ENCODE assay signal across 1 cellular context in the genomic region with DNA sequence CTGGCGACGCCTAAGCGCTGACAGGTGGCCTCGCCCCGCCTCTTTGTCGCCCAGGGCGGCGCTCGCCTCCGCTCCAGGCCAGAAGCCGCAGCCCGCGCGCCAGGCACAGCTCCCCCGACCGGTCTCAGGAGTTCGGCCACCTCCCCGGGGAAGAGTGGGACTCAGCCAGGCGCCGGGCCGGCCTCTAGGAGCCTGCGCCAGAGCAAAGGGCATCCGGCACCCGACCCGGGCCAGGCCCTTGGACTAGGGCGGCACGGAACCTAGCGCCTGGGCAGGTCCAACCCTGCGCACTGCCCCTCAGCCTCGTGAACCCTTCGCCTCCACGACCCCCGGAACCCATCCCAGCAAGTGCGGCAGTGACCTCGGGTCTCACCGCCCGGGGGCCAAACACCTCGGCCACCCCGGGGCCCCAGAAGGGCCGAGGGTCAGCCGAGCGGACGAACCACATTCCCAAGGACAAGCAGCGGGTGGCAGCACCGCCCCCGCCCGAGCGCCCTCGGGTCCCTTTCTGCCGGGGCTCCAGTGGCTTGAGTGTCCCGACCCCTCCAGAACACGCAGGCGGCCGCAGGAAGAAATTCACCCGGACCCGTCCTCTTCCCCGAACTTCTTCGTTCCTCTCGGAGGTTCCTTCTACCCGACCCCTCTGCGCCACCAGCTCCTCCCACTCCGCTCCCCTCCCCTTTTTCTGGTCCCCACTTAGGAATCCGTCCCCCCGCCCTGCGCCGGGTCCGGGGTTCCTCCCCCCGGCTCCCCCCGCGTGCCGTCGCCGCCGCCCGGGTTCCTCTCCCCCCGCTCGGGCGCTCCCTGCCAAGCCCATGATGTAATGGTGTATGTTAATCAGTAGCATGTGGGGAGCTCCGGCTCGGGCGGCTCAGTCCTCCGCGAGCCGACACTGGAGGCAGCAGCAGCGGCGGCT.
A peak's percentile ranks its signal among the peaks of the same experiment; 100 is the strongest.
TF ChIP-seq lines count a peak whose summit lies in the region.

No MANE protein-coding gene starts in this region.

TF ChIP-seq in HEK293, 187 proteins besides CTCF, POLR2A, EP300 and RAD21 (continued from another document and continues in another):
- TF ChIP-seq ZBTB26 (tag by site-specific recombination; optimal IDR thresholded peaks at IDR 0.05), result peak; percentile 71
- no peak for TF ChIP-seq ZNF175 (tag by site-specific recombination; IDR thresholded peaks at IDR 0.05)
- TF ChIP-seq KLF9 (tag by site-specific recombination; IDR thresholded peaks at IDR 0.05; ENCODE audit: low read depth), result peak; percentile 51; the same call in 1 of the 2 replicates
- no peak for TF ChIP-seq ZNF596 (tag by site-specific recombination; IDR thresholded peaks at IDR 0.05)
- no peak for TF ChIP-seq ZNF280D (tag by site-specific recombination; IDR thresholded peaks at IDR 0.05)
- TF ChIP-seq TRIM28 (IDR thresholded peaks at IDR 0.05; ENCODE audit: borderline replicate concordance, low read length), result no peak
- TF ChIP-seq TCF7L2 (IDR thresholded peaks at IDR 0.05; ENCODE audit: borderline replicate concordance, low read depth, low read length), result no peak
- TF ChIP-seq ZNF658 (tag by site-specific recombination; IDR thresholded peaks at IDR 0.05), result no peak
- TF ChIP-seq YY1 (tag by site-specific recombination; IDR thresholded peaks at IDR 0.05), result no peak
- TF ChIP-seq, protein P1, sequence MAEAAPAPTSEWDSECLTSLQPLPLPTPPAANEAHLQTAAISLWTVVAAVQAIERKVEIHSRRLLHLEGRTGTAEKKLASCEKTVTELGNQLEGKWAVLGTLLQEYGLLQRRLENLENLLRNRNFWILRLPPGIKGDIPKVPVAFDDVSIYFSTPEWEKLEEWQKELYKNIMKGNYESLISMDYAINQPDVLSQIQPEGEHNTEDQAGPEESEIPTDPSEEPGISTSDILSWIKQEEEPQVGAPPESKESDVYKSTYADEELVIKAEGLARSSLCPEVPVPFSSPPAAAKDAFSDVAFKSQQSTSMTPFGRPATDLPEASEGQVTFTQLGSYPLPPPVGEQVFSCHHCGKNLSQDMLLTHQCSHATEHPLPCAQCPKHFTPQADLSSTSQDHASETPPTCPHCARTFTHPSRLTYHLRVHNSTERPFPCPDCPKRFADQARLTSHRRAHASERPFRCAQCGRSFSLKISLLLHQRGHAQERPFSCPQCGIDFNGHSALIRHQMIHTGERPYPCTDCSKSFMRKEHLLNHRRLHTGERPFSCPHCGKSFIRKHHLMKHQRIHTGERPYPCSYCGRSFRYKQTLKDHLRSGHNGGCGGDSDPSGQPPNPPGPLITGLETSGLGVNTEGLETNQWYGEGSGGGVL (tag by site-specific recombination; IDR thresholded peaks at IDR 0.05), result peak; percentile 100
- TF ChIP-seq ZNF138 (tag by site-specific recombination; IDR thresholded peaks at IDR 0.05; ENCODE audit: borderline replicate concordance), result no peak
- TF ChIP-seq PRDM1 (tag by site-specific recombination; IDR thresholded peaks at IDR 0.05), result no peak
- TF ChIP-seq ZNF16 (tag by site-specific recombination; IDR thresholded peaks at IDR 0.05; ENCODE audit: low read depth), result no peak
- TF ChIP-seq ZNF155 (tag by site-specific recombination; IDR thresholded peaks at IDR 0.05), result no peak
- TF ChIP-seq ZNF561 (tag by site-specific recombination; IDR thresholded peaks at IDR 0.05; ENCODE audit: borderline replicate concordance), result peak; percentile 23; the same call in 1 of the 2 replicates
- TF ChIP-seq PATZ1 (tag by site-specific recombination; IDR thresholded peaks at IDR 0.05), result peak; percentile 99
- peak; percentile 97 for TF ChIP-seq SCRT2 (tag by site-specific recombination; IDR thresholded peaks at IDR 0.05)
- no peak for TF ChIP-seq ZSCAN5A (tag by site-specific recombination; IDR thresholded peaks at IDR 0.05)
- no peak for TF ChIP-seq HOXD13 (CRISPR knock-in tag; IDR thresholded peaks at IDR 0.05; ENCODE audit: borderline replicate concordance)
- TF ChIP-seq GLIS1 (tag by site-specific recombination; IDR thresholded peaks at IDR 0.05), result peak; percentile 61
- no peak for TF ChIP-seq OVOL3 (tag by site-specific recombination; IDR thresholded peaks at IDR 0.05)
- no peak for TF ChIP-seq ZNF211 (tag by site-specific recombination; IDR thresholded peaks at IDR 0.05; ENCODE audit: low read depth)
- TF ChIP-seq ZNF426 (tag by site-specific recombination; IDR thresholded peaks at IDR 0.05), result no peak
- TF ChIP-seq ZNF146 (tag by site-specific recombination; IDR thresholded peaks at IDR 0.05), result no peak
- peak; percentile 69; the same call in 1 of the 2 replicates for TF ChIP-seq ZBTB8A (tag by site-specific recombination; IDR thresholded peaks at IDR 0.05)
- peak; percentile 89 for TF ChIP-seq PRDM10 (tag by site-specific recombination; IDR thresholded peaks at IDR 0.05)
- no peak for TF ChIP-seq ZNF239 (tag by site-specific recombination; IDR thresholded peaks at IDR 0.05)
- TF ChIP-seq ZNF37A (tag by site-specific recombination; IDR thresholded peaks at IDR 0.05), result no peak
- TF ChIP-seq ZNF701 (tag by site-specific recombination; IDR thresholded peaks at IDR 0.05), result no peak
- no peak for TF ChIP-seq ZNF549 (tag by site-specific recombination; IDR thresholded peaks at IDR 0.05)
- TF ChIP-seq ZNF292 (tag by site-specific recombination; IDR thresholded peaks at IDR 0.05; ENCODE audit: borderline replicate concordance, low read depth), result no peak
- TF ChIP-seq, protein P2, sequence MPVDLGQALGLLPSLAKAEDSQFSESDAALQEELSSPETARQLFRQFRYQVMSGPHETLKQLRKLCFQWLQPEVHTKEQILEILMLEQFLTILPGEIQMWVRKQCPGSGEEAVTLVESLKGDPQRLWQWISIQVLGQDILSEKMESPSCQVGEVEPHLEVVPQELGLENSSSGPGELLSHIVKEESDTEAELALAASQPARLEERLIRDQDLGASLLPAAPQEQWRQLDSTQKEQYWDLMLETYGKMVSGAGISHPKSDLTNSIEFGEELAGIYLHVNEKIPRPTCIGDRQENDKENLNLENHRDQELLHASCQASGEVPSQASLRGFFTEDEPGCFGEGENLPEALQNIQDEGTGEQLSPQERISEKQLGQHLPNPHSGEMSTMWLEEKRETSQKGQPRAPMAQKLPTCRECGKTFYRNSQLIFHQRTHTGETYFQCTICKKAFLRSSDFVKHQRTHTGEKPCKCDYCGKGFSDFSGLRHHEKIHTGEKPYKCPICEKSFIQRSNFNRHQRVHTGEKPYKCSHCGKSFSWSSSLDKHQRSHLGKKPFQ (tag by site-specific recombination; IDR thresholded peaks at IDR 0.05), result no peak
- TF ChIP-seq ZFP37 (tag by site-specific recombination; IDR thresholded peaks at IDR 0.05), result 0 out of 2 replicates have a peak, but pooled peaks have one; percentile 53
- TF ChIP-seq, protein P3, sequence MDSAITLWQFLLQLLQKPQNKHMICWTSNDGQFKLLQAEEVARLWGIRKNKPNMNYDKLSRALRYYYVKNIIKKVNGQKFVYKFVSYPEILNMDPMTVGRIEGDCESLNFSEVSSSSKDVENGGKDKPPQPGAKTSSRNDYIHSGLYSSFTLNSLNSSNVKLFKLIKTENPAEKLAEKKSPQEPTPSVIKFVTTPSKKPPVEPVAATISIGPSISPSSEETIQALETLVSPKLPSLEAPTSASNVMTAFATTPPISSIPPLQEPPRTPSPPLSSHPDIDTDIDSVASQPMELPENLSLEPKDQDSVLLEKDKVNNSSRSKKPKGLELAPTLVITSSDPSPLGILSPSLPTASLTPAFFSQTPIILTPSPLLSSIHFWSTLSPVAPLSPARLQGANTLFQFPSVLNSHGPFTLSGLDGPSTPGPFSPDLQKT (IDR thresholded peaks at IDR 0.05; ENCODE audit: borderline replicate concordance, low read depth, low read length), result no peak
- TF ChIP-seq ZNF23 (tag by site-specific recombination; IDR thresholded peaks at IDR 0.05; ENCODE audit: borderline replicate concordance), result no peak
- no peak for TF ChIP-seq ZNF274 (IDR thresholded peaks at IDR 0.05; ENCODE audit: low read length)
- TF ChIP-seq ZNF274 (tag by site-specific recombination; IDR thresholded peaks at IDR 0.05; ENCODE audit: borderline replicate concordance), result no peak
